ENCODE assay signal across 18 cellular contexts in genomic region chr11:90805172-90805571, GRCh38.
DNase-seq lines count a peak whose midpoint lies in the region; ATAC-seq, FAIRE-seq and TF ChIP-seq lines count a peak whose summit lies in the region.
"Had no signal": no experiment of that assay in that cellular context is flagged by ENCODE, and none has a peak within 500 bp of the region (broad histone marks: within the 10 kb centered on the region; RNA-seq: fewer than 3 reads in every experiment).

No MANE protein-coding gene starts in this region.

- H3K4me3 Mint-ChIP-seq in Calu3 (ENCODE audit: low read depth, unreplicated experiment), result peak overlapping the region; percentile 53
- no peak overlapping the region for H3K4me3 Mint-ChIP-seq in endodermal cell
- H3K4me3 Mint-ChIP-seq: CD4-positive, alpha-beta memory T cell had no signal

- BruUV-seq in Calu3 (replicated peaks; lab: Mats Ljungman, UMichigan), result no TSS peak

- no peaks in the 10 kb centered on the region for H3K9me3 ChIP-seq in endodermal cell (ENCODE audit: control insufficient read depth, low read length)
- H3K9me3 ChIP-seq: BLaER1, SJSA1 had no signal

- H3K4me1 Mint-ChIP-seq in Calu3 (ENCODE audit: low read depth, unreplicated experiment) (peaks cover 28% of the 10 kb centered on the region), endodermal cell (peaks cover 2% of the 10 kb centered on the region)
- H3K4me1 Mint-ChIP-seq: CD4-positive, alpha-beta memory T cell had no signal

- intact Hi-C loops in Calu3 (cut with micrococcal nuclease; ENCODE audit: unreplicated experiment), result no loop called here

- TF ChIP-seq CTCF in Calu3 (IDR thresholded peaks at IDR 0.05; ENCODE audit: unreplicated experiment) (no peak), endodermal cell (conservative IDR thresholded peaks at IDR 0.05) (no peak)

- H3K27ac Mint-ChIP-seq in Calu3 (ENCODE audit: unreplicated experiment) (peak overlapping the region; percentile 80), endodermal cell (peak overlapping the region; percentile 44)
- H3K27ac Mint-ChIP-seq: CD4-positive, alpha-beta memory T cell had no signal

- ATAC-seq in GM18511 (IDR thresholded peaks at IDR 0.05; ENCODE audit: unreplicated experiment), result no peak
- ATAC-seq in GM19452 (IDR thresholded peaks at IDR 0.05; ENCODE audit: unreplicated experiment), result no peak
- ATAC-seq in HG02840 (IDR thresholded peaks at IDR 0.05; ENCODE audit: low FRiP score, unreplicated experiment), result no peak
- ATAC-seq: K562 had no signal

- H3K27me3 Mint-ChIP-seq in Calu3 (ENCODE audit: unreplicated experiment), result no peaks in the 10 kb centered on the region
- H3K27me3 Mint-ChIP-seq in endodermal cell (ENCODE audit: insufficient read depth), result no peaks in the 10 kb centered on the region
- H3K27me3 Mint-ChIP-seq: CD4-positive, alpha-beta memory T cell had no signal

- no peak overlapping the region for H3K9ac ChIP-seq in endodermal cell (ENCODE audit: extremely low read depth, low read length, poor library complexity, severe bottlenecking)
- H3K9ac ChIP-seq: BLaER1 had no signal

- no peaks in the 10 kb centered on the region for H3K4me1 ChIP-seq in endodermal cell (ENCODE audit: control insufficient read depth, insufficient read depth, low read length)
- H3K4me1 ChIP-seq: BLaER1, SJSA1 had no signal

- H3K9me3 Mint-ChIP-seq in Calu3 (ENCODE audit: low read depth, unreplicated experiment), result no peaks in the 10 kb centered on the region
- H3K9me3 Mint-ChIP-seq in endodermal cell, result no peaks in the 10 kb centered on the region

- peak; percentile 62 for FAIRE-seq in RCC 7860 (lab: Jason Lieb, UNC)
- FAIRE-seq: GM12891, H54, K562 had no signal

- H3K36me3 Mint-ChIP-seq in Calu3 (ENCODE audit: insufficient read depth, unreplicated experiment) (no peaks in the 10 kb centered on the region), endodermal cell (ENCODE audit: low read depth) (no peaks in the 10 kb centered on the region)
- H3K36me3 Mint-ChIP-seq: CD4-positive, alpha-beta memory T cell had no signal

- DNase-seq in Calu3, result no peak
- DNase-seq in RCC 7860 (ENCODE audit: low spot score), result peak; percentile 45
- DNase-seq in endodermal cell, result no peak
- peak; percentile 11 for DNase-seq in kidney tubule cell (ENCODE audit: low spot score)
- DNase-seq: CD4-positive, alpha-beta memory T cell; DMS53; NCI-H1694 treated with DMSO at 0.1 percent for 48 hours; NCI-H510A; NCI-H774; OCI-M1 had no signal

- H3K36me3 ChIP-seq in endodermal cell (ENCODE audit: control insufficient read depth, insufficient read depth, low read length), result no peaks in the 10 kb centered on the region
- H3K36me3 ChIP-seq: BLaER1, SJSA1 had no signal

- H3K4me3 ChIP-seq in endodermal cell (ENCODE audit: low read length), result no peak overlapping the region
- H3K4me3 ChIP-seq: BLaER1, K562, SJSA1 had no signal

- no peak overlapping the region for H3K27ac ChIP-seq in endodermal cell (ENCODE audit: low read depth, low read length)
- H3K27ac ChIP-seq: BLaER1, SJSA1 had no signal

- WGBS in endodermal cell (ENCODE audit: insufficient coverage in 1 of 2, insufficient read length in 1 of 2), 2 experiments, result 75% methylated on average over 2 of the region's 3 CpGs; no CpG with 5 or more reads in 1 of the 2 experiments

- H3K27me3 ChIP-seq in endodermal cell (ENCODE audit: control insufficient read depth, insufficient read depth, low read length, poor library complexity, severe bottlenecking), result no peaks in the 10 kb centered on the region
- H3K27me3 ChIP-seq: BLaER1, SJSA1 had no signal

- CTCF ChIA-PET in Calu3 (lab: Charles Lee), result no interaction called here

Comparison
In these comparisons a context has a peak if more than half of its experiments do, and no peak if none do; other contexts are left out.
1. DNase-seq: peak in RCC 7860 (single experiment) and kidney tubule cell (single experiment); none in Calu3 (single experiment) and endodermal cell (single experiment).